In the genomic region with DNA sequence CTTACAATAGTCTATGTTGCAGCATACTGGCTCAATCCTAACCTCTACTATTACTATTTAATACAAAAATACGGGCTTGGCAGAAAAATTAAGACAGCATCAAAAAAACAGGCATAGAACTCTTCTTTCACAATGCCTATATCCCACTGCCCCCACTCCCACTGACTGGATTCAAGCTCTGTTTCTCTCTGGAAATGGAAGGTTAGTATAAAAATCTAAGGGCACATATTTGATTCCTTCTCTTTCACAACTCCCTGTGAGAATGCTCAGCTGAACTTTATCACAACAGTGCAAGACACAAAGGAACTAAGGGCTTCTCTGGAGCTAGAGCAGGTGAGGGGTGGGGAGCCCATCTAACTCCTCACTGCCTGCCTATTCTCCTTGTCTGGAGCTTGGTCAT, we compare ENCODE assay signal across 21 cellular contexts.
"Had no signal": no experiment of that assay in that cellular context is flagged by ENCODE, and none has a peak within 500 bp of the region (broad histone marks: within the 10 kb centered on the region; RNA-seq: fewer than 3 reads in every experiment).

No MANE protein-coding gene starts in this region.

- H3K9me3 ChIP-seq: colonic mucosa, mucosa of descending colon, sigmoid colon, testis, upper lobe of right lung had no signal

- H3K36me3 ChIP-seq: cardiac muscle cell, colonic mucosa, heart left ventricle, right atrium auricular region, sigmoid colon, tibial nerve, upper lobe of right lung had no signal

- H3K4me1 ChIP-seq: colonic mucosa, heart left ventricle, right atrium auricular region, sigmoid colon, testis, tibial nerve, upper lobe of right lung had no signal

- H3K4me3 ChIP-seq: cardiac muscle cell, colonic mucosa, heart left ventricle, mucosa of descending colon, right atrium auricular region, sigmoid colon, testis, tibial nerve, upper lobe of right lung had no signal

- DNase-seq: colonic mucosa; dermis blood vessel endothelial cell; erythroblast; foreskin melanocyte; heart left ventricle; hippocampal formation; kidney glomerular epithelial cell; mammary epithelial cell; mucosa of descending colon; naive thymus-derived CD8-positive, alpha-beta T cell; nucleus accumbens; sigmoid colon; small intestine; stimulated activated CD4-positive, alpha-beta T cell treated with anti-CD3 and anti-CD28 coated beads, Interleukin-2, amount 100 ng/mL, for 48 hours; testis; upper lobe of right lung had no signal

- FAIRE-seq: endothelial cell of umbilical vein, islet of Langerhans, small intestine had no signal

- H3K27ac ChIP-seq: cardiac muscle cell, colonic mucosa, heart left ventricle, right atrium auricular region, sigmoid colon, testis, tibial nerve, upper lobe of right lung had no signal

- H3K27me3 ChIP-seq: cardiac muscle cell, colonic mucosa, heart left ventricle, right atrium auricular region, sigmoid colon, testis, tibial nerve, upper lobe of right lung had no signal
